2 cellular contexts compared by ENCODE assay signal in the genomic region with DNA sequence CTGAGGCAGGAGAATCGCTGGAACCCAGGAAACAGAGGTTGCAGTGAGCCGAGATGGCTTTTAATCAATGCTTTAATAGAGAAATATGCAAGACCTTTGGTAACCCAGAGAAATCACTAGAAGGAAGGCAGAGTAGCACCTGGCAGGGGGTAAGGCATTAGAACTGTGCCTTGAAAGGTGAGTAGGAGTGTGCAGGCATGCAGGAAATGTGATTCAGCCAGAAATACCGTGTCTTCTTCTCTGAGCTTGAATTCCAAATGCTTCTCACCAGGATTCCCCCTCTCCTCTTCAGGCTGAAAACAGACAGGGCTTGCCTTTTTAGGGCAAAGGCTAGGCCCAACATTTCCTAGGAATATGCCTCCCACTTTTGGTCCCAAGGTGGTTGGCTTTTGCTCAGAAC.
TF ChIP-seq lines count a peak whose summit lies in the region.

No MANE protein-coding gene starts in this region.

TF ChIP-seq in HepG2, 621 proteins besides CTCF, POLR2A, EP300 and RAD21:
- TF ChIP-seq, protein P1, sequence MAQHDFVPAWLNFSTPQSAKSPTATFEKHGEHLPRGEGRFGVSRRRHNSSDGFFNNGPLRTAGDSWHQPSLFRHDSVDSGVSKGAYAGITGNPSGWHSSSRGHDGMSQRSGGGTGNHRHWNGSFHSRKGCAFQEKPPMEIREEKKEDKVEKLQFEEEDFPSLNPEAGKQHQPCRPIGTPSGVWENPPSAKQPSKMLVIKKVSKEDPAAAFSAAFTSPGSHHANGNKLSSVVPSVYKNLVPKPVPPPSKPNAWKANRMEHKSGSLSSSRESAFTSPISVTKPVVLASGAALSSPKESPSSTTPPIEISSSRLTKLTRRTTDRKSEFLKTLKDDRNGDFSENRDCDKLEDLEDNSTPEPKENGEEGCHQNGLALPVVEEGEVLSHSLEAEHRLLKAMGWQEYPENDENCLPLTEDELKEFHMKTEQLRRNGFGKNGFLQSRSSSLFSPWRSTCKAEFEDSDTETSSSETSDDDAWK (CRISPR knock-in tag; IDR thresholded peaks at IDR 0.05): no peak
- TF ChIP-seq, protein P2, sequence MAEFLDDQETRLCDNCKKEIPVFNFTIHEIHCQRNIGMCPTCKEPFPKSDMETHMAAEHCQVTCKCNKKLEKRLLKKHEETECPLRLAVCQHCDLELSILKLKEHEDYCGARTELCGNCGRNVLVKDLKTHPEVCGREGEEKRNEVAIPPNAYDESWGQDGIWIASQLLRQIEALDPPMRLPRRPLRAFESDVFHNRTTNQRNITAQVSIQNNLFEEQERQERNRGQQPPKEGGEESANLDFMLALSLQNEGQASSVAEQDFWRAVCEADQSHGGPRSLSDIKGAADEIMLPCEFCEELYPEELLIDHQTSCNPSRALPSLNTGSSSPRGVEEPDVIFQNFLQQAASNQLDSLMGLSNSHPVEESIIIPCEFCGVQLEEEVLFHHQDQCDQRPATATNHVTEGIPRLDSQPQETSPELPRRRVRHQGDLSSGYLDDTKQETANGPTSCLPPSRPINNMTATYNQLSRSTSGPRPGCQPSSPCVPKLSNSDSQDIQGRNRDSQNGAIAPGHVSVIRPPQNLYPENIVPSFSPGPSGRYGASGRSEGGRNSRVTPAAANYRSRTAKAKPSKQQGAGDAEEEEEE (CRISPR knock-in tag; IDR thresholded peaks at IDR 0.05; ENCODE audit: borderline replicate concordance): no peak
- TF ChIP-seq ZNF460 (CRISPR knock-in tag; IDR thresholded peaks at IDR 0.05; ENCODE audit: borderline replicate concordance) (peak; percentile 50; the same call in 1 of the 2 replicates), BORCS8-MEF2B (CRISPR knock-in tag; IDR thresholded peaks at IDR 0.05) (no peak)
TF ChIP-seq in HepG2: peak in this region for 1.

TF ChIP-seq in WTC11, 78 proteins besides CTCF, POLR2A, EP300 and RAD21:
- TF ChIP-seq SP1 (CRISPR knock-in tag; conservative IDR thresholded peaks at IDR 0.05) (no peak), GTF2I (CRISPR knock-in tag; conservative IDR thresholded peaks at IDR 0.05) (no peak), CBFB (CRISPR knock-in tag; IDR thresholded peaks at IDR 0.05; ENCODE audit: low read depth) (no peak), SOX15 (CRISPR knock-in tag; IDR thresholded peaks at IDR 0.05) (no peak), FOXP1 (CRISPR knock-in tag; IDR thresholded peaks at IDR 0.05; ENCODE audit: borderline replicate concordance) (no peak)
- TF ChIP-seq, protein P3, sequence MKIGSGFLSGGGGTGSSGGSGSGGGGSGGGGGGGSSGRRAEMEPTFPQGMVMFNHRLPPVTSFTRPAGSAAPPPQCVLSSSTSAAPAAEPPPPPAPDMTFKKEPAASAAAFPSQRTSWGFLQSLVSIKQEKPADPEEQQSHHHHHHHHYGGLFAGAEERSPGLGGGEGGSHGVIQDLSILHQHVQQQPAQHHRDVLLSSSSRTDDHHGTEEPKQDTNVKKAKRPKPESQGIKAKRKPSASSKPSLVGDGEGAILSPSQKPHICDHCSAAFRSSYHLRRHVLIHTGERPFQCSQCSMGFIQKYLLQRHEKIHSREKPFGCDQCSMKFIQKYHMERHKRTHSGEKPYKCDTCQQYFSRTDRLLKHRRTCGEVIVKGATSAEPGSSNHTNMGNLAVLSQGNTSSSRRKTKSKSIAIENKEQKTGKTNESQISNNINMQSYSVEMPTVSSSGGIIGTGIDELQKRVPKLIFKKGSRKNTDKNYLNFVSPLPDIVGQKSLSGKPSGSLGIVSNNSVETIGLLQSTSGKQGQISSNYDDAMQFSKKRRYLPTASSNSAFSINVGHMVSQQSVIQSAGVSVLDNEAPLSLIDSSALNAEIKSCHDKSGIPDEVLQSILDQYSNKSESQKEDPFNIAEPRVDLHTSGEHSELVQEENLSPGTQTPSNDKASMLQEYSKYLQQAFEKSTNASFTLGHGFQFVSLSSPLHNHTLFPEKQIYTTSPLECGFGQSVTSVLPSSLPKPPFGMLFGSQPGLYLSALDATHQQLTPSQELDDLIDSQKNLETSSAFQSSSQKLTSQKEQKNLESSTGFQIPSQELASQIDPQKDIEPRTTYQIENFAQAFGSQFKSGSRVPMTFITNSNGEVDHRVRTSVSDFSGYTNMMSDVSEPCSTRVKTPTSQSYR (CRISPR knock-in tag; IDR thresholded peaks at IDR 0.05): no peak
- TF ChIP-seq, protein P4, sequence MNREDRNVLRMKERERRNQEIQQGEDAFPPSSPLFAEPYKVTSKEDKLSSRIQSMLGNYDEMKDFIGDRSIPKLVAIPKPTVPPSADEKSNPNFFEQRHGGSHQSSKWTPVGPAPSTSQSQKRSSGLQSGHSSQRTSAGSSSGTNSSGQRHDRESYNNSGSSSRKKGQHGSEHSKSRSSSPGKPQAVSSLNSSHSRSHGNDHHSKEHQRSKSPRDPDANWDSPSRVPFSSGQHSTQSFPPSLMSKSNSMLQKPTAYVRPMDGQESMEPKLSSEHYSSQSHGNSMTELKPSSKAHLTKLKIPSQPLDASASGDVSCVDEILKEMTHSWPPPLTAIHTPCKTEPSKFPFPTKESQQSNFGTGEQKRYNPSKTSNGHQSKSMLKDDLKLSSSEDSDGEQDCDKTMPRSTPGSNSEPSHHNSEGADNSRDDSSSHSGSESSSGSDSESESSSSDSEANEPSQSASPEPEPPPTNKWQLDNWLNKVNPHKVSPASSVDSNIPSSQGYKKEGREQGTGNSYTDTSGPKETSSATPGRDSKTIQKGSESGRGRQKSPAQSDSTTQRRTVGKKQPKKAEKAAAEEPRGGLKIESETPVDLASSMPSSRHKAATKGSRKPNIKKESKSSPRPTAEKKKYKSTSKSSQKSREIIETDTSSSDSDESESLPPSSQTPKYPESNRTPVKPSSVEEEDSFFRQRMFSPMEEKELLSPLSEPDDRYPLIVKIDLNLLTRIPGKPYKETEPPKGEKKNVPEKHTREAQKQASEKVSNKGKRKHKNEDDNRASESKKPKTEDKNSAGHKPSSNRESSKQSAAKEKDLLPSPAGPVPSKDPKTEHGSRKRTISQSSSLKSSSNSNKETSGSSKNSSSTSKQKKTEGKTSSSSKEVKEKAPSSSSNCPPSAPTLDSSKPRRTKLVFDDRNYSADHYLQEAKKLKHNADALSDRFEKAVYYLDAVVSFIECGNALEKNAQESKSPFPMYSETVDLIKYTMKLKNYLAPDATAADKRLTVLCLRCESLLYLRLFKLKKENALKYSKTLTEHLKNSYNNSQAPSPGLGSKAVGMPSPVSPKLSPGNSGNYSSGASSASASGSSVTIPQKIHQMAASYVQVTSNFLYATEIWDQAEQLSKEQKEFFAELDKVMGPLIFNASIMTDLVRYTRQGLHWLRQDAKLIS (CRISPR knock-in tag; IDR thresholded peaks at IDR 0.05; ENCODE audit: borderline replicate concordance): no peak
- TF ChIP-seq, protein P5, sequence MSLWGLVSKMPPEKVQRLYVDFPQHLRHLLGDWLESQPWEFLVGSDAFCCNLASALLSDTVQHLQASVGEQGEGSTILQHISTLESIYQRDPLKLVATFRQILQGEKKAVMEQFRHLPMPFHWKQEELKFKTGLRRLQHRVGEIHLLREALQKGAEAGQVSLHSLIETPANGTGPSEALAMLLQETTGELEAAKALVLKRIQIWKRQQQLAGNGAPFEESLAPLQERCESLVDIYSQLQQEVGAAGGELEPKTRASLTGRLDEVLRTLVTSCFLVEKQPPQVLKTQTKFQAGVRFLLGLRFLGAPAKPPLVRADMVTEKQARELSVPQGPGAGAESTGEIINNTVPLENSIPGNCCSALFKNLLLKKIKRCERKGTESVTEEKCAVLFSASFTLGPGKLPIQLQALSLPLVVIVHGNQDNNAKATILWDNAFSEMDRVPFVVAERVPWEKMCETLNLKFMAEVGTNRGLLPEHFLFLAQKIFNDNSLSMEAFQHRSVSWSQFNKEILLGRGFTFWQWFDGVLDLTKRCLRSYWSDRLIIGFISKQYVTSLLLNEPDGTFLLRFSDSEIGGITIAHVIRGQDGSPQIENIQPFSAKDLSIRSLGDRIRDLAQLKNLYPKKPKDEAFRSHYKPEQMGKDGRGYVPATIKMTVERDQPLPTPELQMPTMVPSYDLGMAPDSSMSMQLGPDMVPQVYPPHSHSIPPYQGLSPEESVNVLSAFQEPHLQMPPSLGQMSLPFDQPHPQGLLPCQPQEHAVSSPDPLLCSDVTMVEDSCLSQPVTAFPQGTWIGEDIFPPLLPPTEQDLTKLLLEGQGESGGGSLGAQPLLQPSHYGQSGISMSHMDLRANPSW (CRISPR knock-in tag; conservative IDR thresholded peaks at IDR 0.05; ENCODE audit: low read depth): no peak
- TF ChIP-seq, protein P6, sequence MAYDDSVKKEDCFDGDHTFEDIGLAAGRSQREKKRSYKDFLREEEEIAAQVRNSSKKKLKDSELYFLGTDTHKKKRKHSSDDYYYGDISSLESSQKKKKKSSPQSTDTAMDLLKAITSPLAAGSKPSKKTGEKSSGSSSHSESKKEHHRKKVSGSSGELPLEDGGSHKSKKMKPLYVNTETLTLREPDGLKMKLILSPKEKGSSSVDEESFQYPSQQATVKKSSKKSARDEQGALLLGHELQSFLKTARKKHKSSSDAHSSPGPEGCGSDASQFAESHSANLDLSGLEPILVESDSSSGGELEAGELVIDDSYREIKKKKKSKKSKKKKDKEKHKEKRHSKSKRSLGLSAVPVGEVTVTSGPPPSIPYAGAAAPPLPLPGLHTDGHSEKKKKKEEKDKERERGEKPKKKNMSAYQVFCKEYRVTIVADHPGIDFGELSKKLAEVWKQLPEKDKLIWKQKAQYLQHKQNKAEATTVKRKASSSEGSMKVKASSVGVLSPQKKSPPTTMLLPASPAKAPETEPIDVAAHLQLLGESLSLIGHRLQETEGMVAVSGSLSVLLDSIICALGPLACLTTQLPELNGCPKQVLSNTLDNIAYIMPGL (CRISPR knock-in tag; IDR thresholded peaks at IDR 0.05): no peak
- TF ChIP-seq, protein P7, sequence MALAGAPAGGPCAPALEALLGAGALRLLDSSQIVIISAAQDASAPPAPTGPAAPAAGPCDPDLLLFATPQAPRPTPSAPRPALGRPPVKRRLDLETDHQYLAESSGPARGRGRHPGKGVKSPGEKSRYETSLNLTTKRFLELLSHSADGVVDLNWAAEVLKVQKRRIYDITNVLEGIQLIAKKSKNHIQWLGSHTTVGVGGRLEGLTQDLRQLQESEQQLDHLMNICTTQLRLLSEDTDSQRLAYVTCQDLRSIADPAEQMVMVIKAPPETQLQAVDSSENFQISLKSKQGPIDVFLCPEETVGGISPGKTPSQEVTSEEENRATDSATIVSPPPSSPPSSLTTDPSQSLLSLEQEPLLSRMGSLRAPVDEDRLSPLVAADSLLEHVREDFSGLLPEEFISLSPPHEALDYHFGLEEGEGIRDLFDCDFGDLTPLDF (CRISPR knock-in tag; IDR thresholded peaks at IDR 0.05): no peak
- TF ChIP-seq, protein P8, sequence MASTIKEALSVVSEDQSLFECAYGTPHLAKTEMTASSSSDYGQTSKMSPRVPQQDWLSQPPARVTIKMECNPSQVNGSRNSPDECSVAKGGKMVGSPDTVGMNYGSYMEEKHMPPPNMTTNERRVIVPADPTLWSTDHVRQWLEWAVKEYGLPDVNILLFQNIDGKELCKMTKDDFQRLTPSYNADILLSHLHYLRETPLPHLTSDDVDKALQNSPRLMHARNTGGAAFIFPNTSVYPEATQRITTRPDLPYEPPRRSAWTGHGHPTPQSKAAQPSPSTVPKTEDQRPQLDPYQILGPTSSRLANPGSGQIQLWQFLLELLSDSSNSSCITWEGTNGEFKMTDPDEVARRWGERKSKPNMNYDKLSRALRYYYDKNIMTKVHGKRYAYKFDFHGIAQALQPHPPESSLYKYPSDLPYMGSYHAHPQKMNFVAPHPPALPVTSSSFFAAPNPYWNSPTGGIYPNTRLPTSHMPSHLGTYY (CRISPR knock-in tag; IDR thresholded peaks at IDR 0.05): no peak
